Comparison of ENCODE assay signal across 8 cellular contexts in genomic region chr2:121099329-121100318, GRCh38.
DNase-seq lines count a peak whose midpoint lies in the region; ATAC-seq and TF ChIP-seq lines count a peak whose summit lies in the region.

No MANE protein-coding gene starts in this region.

- TF ChIP-seq CTCF in LNCAP (IDR thresholded peaks at IDR 0.05): peak; percentile 64

- DNase-seq in DMS53 (lab: John Stamatoyannopoulos, UW) (peak; percentile 73), cerebellum (ENCODE audit: low spot score) (peak; percentile 23), myocyte (ENCODE audit: low read depth) (peak; percentile 15), T-helper 9 cell (no peak)

- no peak for ATAC-seq in HG03378 (IDR thresholded peaks at IDR 0.05; ENCODE audit: unreplicated experiment)
- ATAC-seq in GM21737 (IDR thresholded peaks at IDR 0.05; ENCODE audit: unreplicated experiment): no peak
- ATAC-seq in HG02973 (IDR thresholded peaks at IDR 0.05; ENCODE audit: unreplicated experiment): no peak
